ENCODE assay signal across 9 cellular contexts in genomic region chr12:101891462-101891971, GRCh38. TPM values are rescaled to one million over a fixed set of nuclear protein-coding genes. Genes with fewer than 3 reads are reported as not detected.
A peak's percentile ranks its signal among the peaks of the same experiment; 100 is the strongest.
DNase-seq lines count a peak whose midpoint lies in the region; ATAC-seq and TF ChIP-seq lines count a peak whose summit lies in the region.
"Had no signal": no experiment of that assay in that cellular context is flagged by ENCODE, and none has a peak within 500 bp of the region (broad histone marks: within the 10 kb centered on the region; RNA-seq: fewer than 3 reads in every experiment).

No MANE protein-coding gene starts in this region.

- peaks cover 3% of the 10 kb centered on the region for H3K36me3 Mint-ChIP-seq in osteocyte (ENCODE audit: unreplicated experiment)
- H3K36me3 Mint-ChIP-seq in activated CD4-positive, alpha-beta T cell treated with anti-CD3 and anti-CD28 coated beads, Interleukin-2, amount 10 ng/mL, durations not matched to agents 7 days and 5 days (ENCODE audit: low read depth): no peaks in the 10 kb centered on the region

- H3K27me3 Mint-ChIP-seq in osteocyte (ENCODE audit: unreplicated experiment): no peaks in the 10 kb centered on the region
- no peaks in the 10 kb centered on the region for H3K27me3 Mint-ChIP-seq in activated CD4-positive, alpha-beta T cell treated with anti-CD3 and anti-CD28 coated beads, Interleukin-2, amount 10 ng/mL, durations not matched to agents 7 days and 5 days

- H3K27ac Mint-ChIP-seq in osteocyte (ENCODE audit: unreplicated experiment): peak overlapping the region; percentile 72
- no peak overlapping the region for H3K27ac Mint-ChIP-seq in activated CD4-positive, alpha-beta T cell treated with anti-CD3 and anti-CD28 coated beads, Interleukin-2, amount 10 ng/mL, durations not matched to agents 7 days and 5 days

- H3K4me1 ChIP-seq in SJCRH30: no peaks in the 10 kb centered on the region
- H3K4me1 ChIP-seq: parathyroid adenoma had no signal

- H3K27me3 ChIP-seq in GM06990 (replicated peaks; ENCODE audit: control insufficient read depth, insufficient read depth, low read length): no peaks in the 10 kb centered on the region
- H3K27me3 ChIP-seq in SJCRH30: no peaks in the 10 kb centered on the region

- no peaks in the 10 kb centered on the region for H3K9me3 ChIP-seq in SJCRH30 (replicated peaks)

- POLR2A ChIA-PET in activated CD4-positive, alpha-beta T cell treated with anti-CD3 and anti-CD28 coated beads, Interleukin-2, amount 10 ng/mL, durations not matched to agents 7 days and 5 days (lab: Charles Lee): no interaction called here

- peak; percentile 96 for ATAC-seq in GM21825 (IDR thresholded peaks at IDR 0.05; ENCODE audit: unreplicated experiment)

- H3K36me3 ChIP-seq in GM06990 (ENCODE audit: control insufficient read depth, insufficient read depth, low read length) (no peaks in the 10 kb centered on the region), SJCRH30 (no peaks in the 10 kb centered on the region)

- DNase-seq in GM06990 (ENCODE audit: extremely low read depth, insufficient read length) (peak; percentile 38), M059J (ENCODE audit: low read depth) (peak; percentile 87), cardiac fibroblast (ENCODE audit: low read depth in 2 of 2) (peak; percentile 69 to 76), osteocyte (ENCODE audit: extremely low spot score, unreplicated experiment) (no peak), SJCRH30 (no peak), COLO829 (ENCODE audit: low spot score) (no peak)
- DNase-seq in activated CD4-positive, alpha-beta T cell treated with anti-CD3 and anti-CD28 coated beads, Interleukin-2, amount 10 ng/mL, durations not matched to agents 7 days and 5 days: no peak

- no peaks in the 10 kb centered on the region for H3K9me3 Mint-ChIP-seq in osteocyte (ENCODE audit: unreplicated experiment)
- H3K9me3 Mint-ChIP-seq in activated CD4-positive, alpha-beta T cell treated with anti-CD3 and anti-CD28 coated beads, Interleukin-2, amount 10 ng/mL, durations not matched to agents 7 days and 5 days: no peaks in the 10 kb centered on the region

- CTCF ChIA-PET in activated CD4-positive, alpha-beta T cell treated with anti-CD3 and anti-CD28 coated beads, Interleukin-2, amount 10 ng/mL, durations not matched to agents 7 days and 5 days (lab: Charles Lee): interaction anchor here (1.1 to 1.4 kb wide), 2 partner anchors 27 to 61 kb away, joined by 4 read pairs; partner anchors contain the start of gene GNPTAB

- H3K4me1 Mint-ChIP-seq in osteocyte (ENCODE audit: unreplicated experiment): peaks cover 38% of the 10 kb centered on the region
- peaks cover 1% of the 10 kb centered on the region for H3K4me1 Mint-ChIP-seq in activated CD4-positive, alpha-beta T cell treated with anti-CD3 and anti-CD28 coated beads, Interleukin-2, amount 10 ng/mL, durations not matched to agents 7 days and 5 days

- H3K4me3 Mint-ChIP-seq in osteocyte (ENCODE audit: unreplicated experiment): peak overlapping the region; percentile 22
- no peak overlapping the region for H3K4me3 Mint-ChIP-seq in activated CD4-positive, alpha-beta T cell treated with anti-CD3 and anti-CD28 coated beads, Interleukin-2, amount 10 ng/mL, durations not matched to agents 7 days and 5 days

- H3K27ac ChIP-seq in SJCRH30: no peak overlapping the region
- H3K27ac ChIP-seq: parathyroid adenoma had no signal

- H3K4me3 ChIP-seq in GM06990 (replicated peaks; ENCODE audit: low read depth, low read length) (no peak overlapping the region), cardiac fibroblast (replicated peaks in 1 of 2; ENCODE audit: low read depth in 2 of 2, low read length in 2 of 2) (no peak overlapping the region), SJCRH30 (no peak overlapping the region)

- TF ChIP-seq CTCF in GM06990 (IDR thresholded peaks at IDR 0.05; ENCODE audit: insufficient read depth, low read length, poor library complexity, severe bottlenecking): no peak
- TF ChIP-seq CTCF in cardiac fibroblast (IDR thresholded peaks at IDR 0.05; ENCODE audit: low read depth, low read length): no peak
- TF ChIP-seq CTCF in osteocyte (IDR thresholded peaks at IDR 0.05): no peak

RNA-seq across cellular contexts. Expression of gene DRAM1, which starts 14.1 kb away (rescaled TPM):
- 22.8 and 25.9 TPM in 2 replicates for total RNA-seq in M059J (2014; rRNA removed; shearing (Covaris generic))
- 18.2 and 20.0 TPM in 2 replicates for total RNA-seq in osteocyte
- total RNA-seq in activated CD4-positive, alpha-beta T cell treated with anti-CD3 and anti-CD28 coated beads, Interleukin-2, amount 10 ng/mL, durations not matched to agents 7 days and 5 days: 1 to 10 TPM; 1.4 to 2.5 TPM
- total RNA-seq in SJCRH30 (2014; rRNA removed; shearing (Covaris generic)): 0.08 and 0.12 TPM in 2 replicates

Comparison
In these comparisons a context has a peak if more than half of its experiments do, and no peak if none do; other contexts are left out.
1. DNase-seq: peak in GM06990 (single experiment), M059J (single experiment) and cardiac fibroblast (2 of 2); none in osteocyte (single experiment), activated CD4-positive, alpha-beta T cell treated with anti-CD3 and anti-CD28 coated beads, Interleukin-2, amount 10 ng/mL, durations not matched to agents 7 days and 5 days (single experiment), SJCRH30 (0 of 2) and COLO829 (single experiment).